Comparison of ENCODE assay signal across 24 cellular contexts in the genomic region with DNA sequence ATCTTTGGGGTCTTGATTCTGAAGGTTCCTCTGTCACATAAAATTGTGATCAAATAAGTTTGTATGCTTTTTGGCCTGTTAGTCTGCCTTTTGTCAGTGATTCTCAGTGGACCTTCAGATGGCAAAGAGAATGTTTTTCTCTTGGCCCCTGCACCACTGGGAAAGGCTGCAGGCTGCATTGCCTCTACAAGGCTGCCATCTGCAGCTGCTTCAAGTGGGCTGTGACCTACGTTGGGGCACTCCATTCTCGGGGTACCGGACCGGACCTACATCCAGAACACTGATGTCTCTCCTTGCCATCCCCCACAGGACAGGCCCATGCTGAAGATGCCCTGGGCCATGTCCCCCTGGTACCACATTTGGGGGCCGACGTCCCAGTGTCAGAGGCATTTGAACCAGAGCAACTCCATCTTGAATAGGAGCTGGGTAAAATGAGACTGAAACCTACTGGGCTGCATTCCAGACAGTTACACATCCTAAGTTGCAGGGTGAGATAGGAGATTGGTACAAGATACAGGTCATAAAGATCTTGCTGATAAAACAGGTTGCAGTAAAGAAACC. TPM values are rescaled to one million over a fixed set of nuclear protein-coding genes. Genes with fewer than 3 reads are reported as not detected.
A peak's percentile ranks its signal among the peaks of the same experiment; 100 is the strongest.
DNase-seq lines count a peak whose midpoint lies in the region; ATAC-seq, FAIRE-seq and TF ChIP-seq lines count a peak whose summit lies in the region.
"Had no signal": no experiment of that assay in that cellular context is flagged by ENCODE, and none has a peak within 500 bp of the region (broad histone marks: within the 10 kb centered on the region; RNA-seq: fewer than 3 reads in every experiment).

No MANE protein-coding gene starts in this region.

- no peak for FAIRE-seq in K562 (lab: Jason Lieb, UNC)
- FAIRE-seq: H1, HepG2 had no signal

- H3K4me3 ChIP-seq in Caco-2 (ENCODE audit: low read depth, low read length) (no peak overlapping the region), K562 (no peak overlapping the region)
- H3K4me3 ChIP-seq: BLaER1 treated with 17β-estradiol and CSF1 and Interleukin-3, amounts not matched to agents 10 nM and 100 nM; GM12878 had no signal

- H3K79me2 ChIP-seq in K562 (ENCODE audit: control insufficient read depth, insufficient read depth, low read length), result no peaks in the 10 kb centered on the region

- no peaks in the 10 kb centered on the region for H3K27me3 Mint-ChIP-seq in Caco-2 (ENCODE audit: insufficient read depth, unreplicated experiment)
- no peaks in the 10 kb centered on the region for H3K27me3 Mint-ChIP-seq in activated T-cell treated with anti-CD3 and anti-CD28 coated beads, Interleukin-2, amount 50 U/mL, for 72 hours (ENCODE audit: low read depth)
- H3K27me3 Mint-ChIP-seq: CD4-positive, alpha-beta T cell had no signal

- H3K9me1 ChIP-seq in K562 (ENCODE audit: control insufficient read depth, insufficient read depth, low read length), result no peaks in the 10 kb centered on the region

- no peak for TF ChIP-seq RAD21 in K562 (CRISPR knock-in tag; conservative IDR thresholded peaks at IDR 0.05 in 1 of 2, IDR thresholded peaks at IDR 0.05 in 1 of 2)

- DNase-seq in Caco-2, result no peak
- DNase-seq in K562 (ENCODE audit: extremely low read depth in 1 of 4, low spot score in 3 of 4), result no peak
- peak; percentile 30 for DNase-seq in medulla oblongata (ENCODE audit: extremely low spot score)
- peak; percentile 17 for DNase-seq in superior temporal gyrus (ENCODE audit: extremely low spot score)
- no peak for DNase-seq in NCI-H128 (lab: John Stamatoyannopoulos, UW; ENCODE audit: unreplicated experiment)
- DNase-seq in activated T-cell treated with anti-CD3 and anti-CD28 coated beads, Interleukin-2, amount 50 U/mL, for 72 hours, result no peak
- DNase-seq: CD4-positive, alpha-beta T cell; COR-L47; DMS79; EL; GDM1; NCI-H1048; NCI-H1436 treated with DMSO at 0.1 percent for 48 hours; NCI-H187 treated with DMSO at 0.1 percent for 48 hours; NCI-H2107; NCI-H524; NCI-H748 treated with DMSO at 0.1 percent for 48 hours; PC-3; SK-N-SH had no signal

- H3K27me3 ChIP-seq in Caco-2 (replicated peaks; ENCODE audit: control insufficient read depth, insufficient read depth, low read length), result no peaks in the 10 kb centered on the region
- no peaks in the 10 kb centered on the region for H3K27me3 ChIP-seq in K562 (ENCODE audit: control insufficient read depth in 2 of 2, insufficient read depth in 2 of 2, low read length in 2 of 2)
- H3K27me3 ChIP-seq: BLaER1 treated with 17β-estradiol and CSF1 and Interleukin-3, amounts not matched to agents 10 nM and 100 nM had no signal

- BruUV-seq in Caco-2 (replicated peaks; lab: Mats Ljungman, UMichigan), result no TSS peak
- BruUV-seq in K562 (replicated peaks; lab: Mats Ljungman, UMichigan), result no TSS peak

- 73% methylated on average over 6 of the region's 6 CpGs for WGBS in K562 (ENCODE audit: insufficient coverage, low coverage, missing lambda C conversion rate)

- peaks cover 6% of the 10 kb centered on the region for H3K36me3 Mint-ChIP-seq in Caco-2 (ENCODE audit: insufficient read depth, unreplicated experiment)
- H3K36me3 Mint-ChIP-seq in activated T-cell treated with anti-CD3 and anti-CD28 coated beads, Interleukin-2, amount 50 U/mL, for 72 hours (ENCODE audit: insufficient read depth in 2 of 2), result no peaks in the 10 kb centered on the region

- H3K36me3 ChIP-seq in Caco-2 (ENCODE audit: control insufficient read depth, insufficient read depth, low read length), result no peaks in the 10 kb centered on the region
- no peaks in the 10 kb centered on the region for H3K36me3 ChIP-seq in K562 (ENCODE audit: control insufficient read depth, insufficient read depth, low read length)
- H3K36me3 ChIP-seq: BLaER1 treated with 17β-estradiol and CSF1 and Interleukin-3, amounts not matched to agents 10 nM and 100 nM had no signal

- H3K4me1 Mint-ChIP-seq in Caco-2 (ENCODE audit: low read depth, unreplicated experiment), result peaks cover 11% of the 10 kb centered on the region
- peaks cover 4% of the 10 kb centered on the region for H3K4me1 Mint-ChIP-seq in activated T-cell treated with anti-CD3 and anti-CD28 coated beads, Interleukin-2, amount 50 U/mL, for 72 hours (ENCODE audit: low read depth)

- H3K27ac Mint-ChIP-seq in Caco-2 (ENCODE audit: unreplicated experiment), result peak overlapping the region; percentile 54
- no peak overlapping the region for H3K27ac Mint-ChIP-seq in activated T-cell treated with anti-CD3 and anti-CD28 coated beads, Interleukin-2, amount 50 U/mL, for 72 hours
- H3K27ac Mint-ChIP-seq: CD4-positive, alpha-beta T cell had no signal

- TF ChIP-seq EP300 in K562 (IDR thresholded peaks at IDR 0.05; ENCODE audit: low read length), result no peak

- TF ChIP-seq CTCF in Caco-2 (IDR thresholded peaks at IDR 0.05; ENCODE audit: insufficient read depth in 1 of 2, low read depth in 1 of 2, low read length in 1 of 2, severe bottlenecking in 1 of 2, unreplicated experiment in 1 of 2), result no peak
- TF ChIP-seq CTCF in K562 (IDR thresholded peaks at IDR 0.05 in 2 of 3, conservative IDR thresholded peaks at IDR 0.05 in 1 of 3; ENCODE audit: insufficient read depth in 2 of 3, low read depth in 1 of 3, low read length in 3 of 3), result no peak

- no peak overlapping the region for H3K9ac ChIP-seq in K562 (ENCODE audit: insufficient read depth in 1 of 2, low read depth in 2 of 2, low read length in 2 of 2)
- H3K9ac ChIP-seq: BLaER1 treated with 17β-estradiol and CSF1 and Interleukin-3, amounts not matched to agents 10 nM and 100 nM; SK-N-SH had no signal

- H3K4me3 Mint-ChIP-seq in Caco-2 (ENCODE audit: unreplicated experiment), result no peak overlapping the region
- no peak overlapping the region for H3K4me3 Mint-ChIP-seq in activated T-cell treated with anti-CD3 and anti-CD28 coated beads, Interleukin-2, amount 50 U/mL, for 72 hours
- H3K4me3 Mint-ChIP-seq: CD4-positive, alpha-beta T cell had no signal

- H4K20me1 ChIP-seq in K562 (replicated peaks; ENCODE audit: control insufficient read depth, insufficient read depth, low read length), result no peaks in the 10 kb centered on the region
- H4K20me1 ChIP-seq: BLaER1 treated with 17β-estradiol and CSF1 and Interleukin-3, amounts not matched to agents 10 nM and 100 nM had no signal

- no peaks in the 10 kb centered on the region for H3K9me3 Mint-ChIP-seq in Caco-2 (ENCODE audit: unreplicated experiment)
- no peaks in the 10 kb centered on the region for H3K9me3 Mint-ChIP-seq in activated T-cell treated with anti-CD3 and anti-CD28 coated beads, Interleukin-2, amount 50 U/mL, for 72 hours
- H3K9me3 Mint-ChIP-seq: CD4-positive, alpha-beta T cell had no signal

- in situ Hi-C loops in K562 (cut with MboI), result no loop called here

- no peak for TF ChIP-seq POLR2A in K562 (conservative IDR thresholded peaks at IDR 0.05)

- ATAC-seq in K562, result no peak
- ATAC-seq in activated T-cell treated with anti-CD3 and anti-CD28 coated beads, Interleukin-2, amount 50 U/mL, for 72 hours (replicated peaks in 1 of 2), result no peak
- ATAC-seq in HG03565 (IDR thresholded peaks at IDR 0.05; ENCODE audit: unreplicated experiment), result no peak
- ATAC-seq: HepG2, PC-3 had no signal

- no peak overlapping the region for H2AFZ ChIP-seq in K562 (ENCODE audit: low read depth, low read length)

- H3K4me2 ChIP-seq in K562 (ENCODE audit: insufficient read depth, low read length), result no peak overlapping the region
- H3K4me2 ChIP-seq: BLaER1 treated with 17β-estradiol and CSF1 and Interleukin-3, amounts not matched to agents 10 nM and 100 nM; SK-N-SH had no signal

- H3K4me1 ChIP-seq in Caco-2 (peaks cover 19% of the 10 kb centered on the region), K562 (replicated peaks in 1 of 2; ENCODE audit: control insufficient read depth in 2 of 2, insufficient read depth in 2 of 2, low read length in 2 of 2) (peaks cover 0 to 9% of the 10 kb centered on the region in 2 experiments; a peak in 1 of 5 replicates)

- H3K9me3 ChIP-seq in Caco-2, result peaks cover 7% of the 10 kb centered on the region
- H3K9me3 ChIP-seq in K562 (replicated peaks; ENCODE audit: control insufficient read depth, insufficient read depth, low read depth, low read length), result no peaks in the 10 kb centered on the region
- H3K9me3 ChIP-seq: SK-N-SH had no signal

- intact Hi-C loops in Caco-2 (cut with micrococcal nuclease; ENCODE audit: unreplicated experiment), result no loop called here
- intact Hi-C loops in K562 (cut with micrococcal nuclease), result no loop called here

- CTCF ChIA-PET in Caco-2 (lab: Charles Lee) (no interaction called here), K562 (lab: Yijun Ruan, JAX; ENCODE audit: low intra/inter-chr PET ratio) (no interaction called here)

- POLR2A ChIA-PET in Caco-2 (lab: Charles Lee) (no interaction called here), K562 (lab: Yijun Ruan, JAX) (no interaction called here)

- no peak overlapping the region for H3K27ac ChIP-seq in K562 (ENCODE audit: extremely low read depth, low read depth, low read length)
- H3K27ac ChIP-seq: BLaER1 treated with 17β-estradiol and CSF1 and Interleukin-3, amounts not matched to agents 10 nM and 100 nM had no signal

RNA-seq across cellular contexts. Expression of gene MFGE8, which starts 37.5 kb away (rescaled TPM):
- total RNA-seq in Caco-2 (2022) (409 and 453 TPM in 2 replicates), K562 (2014; rRNA removed) (62.3 and 73.1 TPM in 2 replicates), K562 (2014; rRNA removed; fragmentation: Illumina TruSeq; extraction: Trizol) (24.9 and 31.3 TPM in 2 replicates), K562 (2015; rRNA removed; fragmentation: Illumina TruSeq; extraction: Trizol) (35.4 and 36.3 TPM in 2 replicates), K562 (2021) (129 and 142 TPM in 2 replicates)
- total RNA-seq in K562 (2011; cell fraction: chromatin; rRNA removed; ENCODE audit: low replicate concordance), result 609 and 1,242 TPM in 2 replicates
- 770 and 804 TPM in 2 replicates for total RNA-seq in K562 (2011; cell fraction: nucleolus; rRNA removed)
- total RNA-seq in K562 (2011; cell fraction: nucleoplasm; rRNA removed), result 668 and 702 TPM in 2 replicates
- polyA plus RNA-seq in K562 (2011; rRNA removed) (85.1 and 148 TPM in 2 replicates), K562 (2014; fragmentation: Illumina TruSeq; extraction: Trizol) (93.6 and 109 TPM in 2 replicates), K562 (2014; fragmentation: Nextera tagmentation; extraction: Ambion mirVana) (1 to 10 TPM; 2.3 to 3.1 TPM), K562 (2014; rRNA removed) (113 and 119 TPM in 2 replicates)
- polyA plus RNA-seq in K562 (2011; cell fraction: cytosol; rRNA removed), result 115 and 120 TPM in 2 replicates
- 355 and 465 TPM in 2 replicates for polyA plus RNA-seq in K562 (2011; cell fraction: nucleus; rRNA removed)
- polyA plus RNA-seq in K562 (2012), result 147 and 220 TPM in 2 replicates
- polyA minus RNA-seq in K562 (2011; rRNA and poly(A)+ RNA removed), result 62.6 and 80.1 TPM in 2 replicates
- polyA minus RNA-seq in K562 (2011; cell fraction: cytosol; rRNA and poly(A)+ RNA removed), result 71.4 and 82.5 TPM in 2 replicates
- 120 and 137 TPM in 2 replicates for polyA minus RNA-seq in K562 (2011; cell fraction: nucleus; rRNA and poly(A)+ RNA removed)
- total RNA-seq in activated T-cell treated with anti-CD3 and anti-CD28 coated beads, Interleukin-2, amount 50 U/mL, for 72 hours, result 10 to 100 TPM; 21.7 to 27.7 TPM

RNA-seq across cellular contexts. Expression of gene HAPLN3, which starts 55.3 kb away (rescaled TPM):
- total RNA-seq in Caco-2 (2022) (16.7 and 16.9 TPM in 2 replicates), K562 (2014; rRNA removed) (1.9 and 2.1 TPM in 2 replicates), K562 (2014; rRNA removed; fragmentation: Illumina TruSeq; extraction: Trizol) (0.35 and 0.36 TPM in 2 replicates), K562 (2015; rRNA removed; fragmentation: Illumina TruSeq; extraction: Trizol) (0.65 and 1.0 TPM in 2 replicates), K562 (2021) (1.9 and 2.4 TPM in 2 replicates)
- 5.6 and 9.6 TPM in 2 replicates for total RNA-seq in K562 (2011; cell fraction: chromatin; rRNA removed; ENCODE audit: low replicate concordance)
- 6.2 and 6.8 TPM in 2 replicates for total RNA-seq in K562 (2011; cell fraction: nucleolus; rRNA removed)
- total RNA-seq in K562 (2011; cell fraction: nucleoplasm; rRNA removed), result 4.9 and 5.9 TPM in 2 replicates
- polyA plus RNA-seq in K562 (2011; rRNA removed) (0.71 and 2.1 TPM in 2 replicates), K562 (2014; fragmentation: Illumina TruSeq; extraction: Trizol) (0.59 and 1.00 TPM in 2 replicates), K562 (2014; fragmentation: Nextera tagmentation; extraction: Ambion mirVana) (under 1 TPM; 0.04 to 0.06 TPM), K562 (2014; rRNA removed) (2.0 and 3.4 TPM in 2 replicates)
- 1.4 and 2.3 TPM in 2 replicates for polyA plus RNA-seq in K562 (2011; cell fraction: cytosol; rRNA removed)
- polyA plus RNA-seq in K562 (2011; cell fraction: nucleus; rRNA removed), result 9.4 and 14.2 TPM in 2 replicates
- polyA plus RNA-seq in K562 (2012), result 1.6 and 4.0 TPM in 2 replicates
- polyA minus RNA-seq in K562 (2011; rRNA and poly(A)+ RNA removed), result 0.77 and 0.99 TPM in 2 replicates
- 2.5 TPM in 1 of 2 replicates, not detected in the other for polyA minus RNA-seq in K562 (2011; cell fraction: cytosol; rRNA and poly(A)+ RNA removed)
- polyA minus RNA-seq in K562 (2011; cell fraction: nucleus; rRNA and poly(A)+ RNA removed), result 1.1 and 1.8 TPM in 2 replicates
- 100 to 1,000 TPM in 1 of 2 donors, 10 to 100 TPM in 1; 82.5 to 114 TPM for total RNA-seq in activated T-cell treated with anti-CD3 and anti-CD28 coated beads, Interleukin-2, amount 50 U/mL, for 72 hours
- total RNA-seq: HepG2 had no signal

Comparison
In these comparisons a context has a peak if more than half of its experiments do, and no peak if none do; other contexts are left out.
1. DNase-seq: peak in medulla oblongata (single experiment) and superior temporal gyrus (single experiment); none in Caco-2 (0 of 2), K562 (0 of 4), NCI-H128 (single experiment) and activated T-cell treated with anti-CD3 and anti-CD28 coated beads, Interleukin-2, amount 50 U/mL, for 72 hours (0 of 2).